8 cellular contexts compared by ENCODE assay signal in the genomic region with DNA sequence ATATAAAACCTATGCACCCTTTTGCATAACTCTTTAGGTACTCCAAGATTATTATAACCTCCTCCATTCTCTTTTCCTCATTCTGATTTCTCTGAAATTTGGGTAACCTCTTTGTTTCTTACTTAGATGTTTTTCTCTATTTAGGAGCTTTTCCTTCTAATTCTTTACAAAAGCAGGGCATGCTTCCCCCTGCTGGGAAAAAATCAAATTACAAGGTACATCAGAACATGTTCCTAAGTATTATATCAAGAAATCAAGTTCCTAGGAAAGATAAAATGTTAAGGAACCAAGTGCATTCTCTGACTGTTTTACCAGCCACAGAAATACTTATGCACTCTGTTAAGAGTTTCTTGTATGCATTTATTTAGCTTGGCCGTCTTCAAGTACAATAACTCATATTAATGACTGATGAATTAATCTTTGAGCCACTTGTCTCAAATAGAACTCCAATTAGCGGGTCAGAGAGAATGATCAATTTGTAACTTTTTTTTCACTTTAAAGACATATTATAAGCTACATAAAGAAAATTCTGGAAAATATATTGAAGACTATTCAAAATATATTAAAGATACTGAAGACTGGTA. TPM values are rescaled to one million over a fixed set of nuclear protein-coding genes. Genes with fewer than 3 reads are reported as not detected.
DNase-seq lines count a peak whose midpoint lies in the region; ATAC-seq and TF ChIP-seq lines count a peak whose summit lies in the region.

No MANE protein-coding gene starts in this region.

- H4K20me1 ChIP-seq in KMS-11 (ENCODE audit: insufficient read depth): no peaks in the 10 kb centered on the region

- H3K36me3 Mint-ChIP-seq in Calu3 (ENCODE audit: insufficient read depth, unreplicated experiment): no peaks in the 10 kb centered on the region

- ATAC-seq in GM18519 (IDR thresholded peaks at IDR 0.05; ENCODE audit: low FRiP score, unreplicated experiment) (no peak), Right ventricle myocardium inferior (no peak)

- H3K4me3 ChIP-seq in KMS-11 (IDR thresholded peaks at IDR 0.05; ENCODE audit: insufficient read depth, low read depth, low read length) (no peak overlapping the region), adipocyte (ENCODE audit: low read length) (no peak overlapping the region), liver (ENCODE audit: low read depth in 1 of 3, low read length in 3 of 3) (no peak overlapping the region)

- no peaks in the 10 kb centered on the region for H3K9me3 ChIP-seq in adipocyte (ENCODE audit: control insufficient read depth, low read length)
- no peaks in the 10 kb centered on the region for H3K9me3 ChIP-seq in liver (ENCODE audit: control insufficient read depth in 4 of 4, low read length in 3 of 4)

- TF ChIP-seq RAD21 in liver (IDR thresholded peaks at IDR 0.05): peak; percentile 63 to 73

- DNase-seq in Calu3 (peak; percentile 4), adipocyte (ENCODE audit: low read depth) (peak; percentile 42), mesenteric fat pad (ENCODE audit: low spot score) (no peak), Right ventricle myocardium inferior (ENCODE audit: missing footprints) (no peak)
- no peak for DNase-seq in stimulated activated CD4-positive, alpha-beta T cell treated with anti-CD3 and anti-CD28 coated beads, Interleukin-4, amount 100 ng/mL, for 4 hours

- intact Hi-C loops in Calu3 (cut with micrococcal nuclease; ENCODE audit: unreplicated experiment): no loop called here
- intact Hi-C loops in Right ventricle myocardium inferior (cut with DNase I): no loop called here

- 58% methylated on average over 2 of the region's 2 CpGs for whole genome bisulfite sequencing in liver

- H2AFZ ChIP-seq in KMS-11 (ENCODE audit: low read depth): no peak overlapping the region

- H3K36me3 ChIP-seq in KMS-11 (ENCODE audit: insufficient read depth) (no peaks in the 10 kb centered on the region), adipocyte (ENCODE audit: control insufficient read depth, insufficient read depth, low read length, severe bottlenecking) (no peaks in the 10 kb centered on the region), liver (ENCODE audit: control insufficient read depth in 4 of 4, insufficient read depth in 3 of 4, low read depth in 1 of 4, low read length in 3 of 4) (no peaks in the 10 kb centered on the region)

- H3K9me3 Mint-ChIP-seq in Calu3 (ENCODE audit: low read depth, unreplicated experiment): peaks cover 6% of the 10 kb centered on the region

- H3K27ac Mint-ChIP-seq in Calu3 (ENCODE audit: unreplicated experiment): no peak overlapping the region

- CTCF ChIA-PET in Calu3 (lab: Charles Lee): no interaction called here

- no peak overlapping the region for H3K9ac ChIP-seq in KMS-11
- no peak overlapping the region for H3K9ac ChIP-seq in adipocyte (ENCODE audit: low read length)
- no peak overlapping the region for H3K9ac ChIP-seq in liver (ENCODE audit: low read depth in 1 of 2, low read length in 2 of 2)

- no peak overlapping the region for H3K27ac ChIP-seq in KMS-11
- H3K27ac ChIP-seq in liver (ENCODE audit: low read depth in 1 of 2, low read length in 2 of 2): no peak overlapping the region

- H3K4me1 ChIP-seq in KMS-11 (ENCODE audit: low read depth, poor library complexity, severe bottlenecking) (peaks cover 4% of the 10 kb centered on the region), adipocyte (ENCODE audit: control insufficient read depth, insufficient read depth, low read length) (no peaks in the 10 kb centered on the region), liver (ENCODE audit: control insufficient read depth in 4 of 4, insufficient read depth in 4 of 4, low read length in 3 of 4) (peaks cover 0 to 14% (median 11%) of the 10 kb centered on the region in 4 donors)

- no TSS peak for BruUV-seq in Calu3 (replicated peaks; lab: Mats Ljungman, UMichigan)

- H3K4me3 Mint-ChIP-seq in Calu3 (ENCODE audit: low read depth, unreplicated experiment): no peak overlapping the region

- no peak overlapping the region for H3K4me2 ChIP-seq in KMS-11

- H3K27me3 ChIP-seq in KMS-11 (ENCODE audit: insufficient read depth, low read depth) (no peaks in the 10 kb centered on the region), adipocyte (replicated peaks; ENCODE audit: control insufficient read depth, insufficient read depth, low read length) (peaks cover 20% of the 10 kb centered on the region), liver (ENCODE audit: control insufficient read depth in 4 of 4, insufficient read depth in 4 of 4, low read length in 3 of 4) (peaks cover 0 to 8% (median 1%) of the 10 kb centered on the region in 4 donors)

- TF ChIP-seq CTCF in Calu3 (IDR thresholded peaks at IDR 0.05; ENCODE audit: unreplicated experiment) (no peak), KMS-11 (conservative IDR thresholded peaks at IDR 0.05; ENCODE audit: low read depth, low read length) (peak; percentile 88), liver (IDR thresholded peaks at IDR 0.05; ENCODE audit: low read depth, low read length, missing input control) (peak; percentile 36)

- H3K27me3 Mint-ChIP-seq in Calu3 (ENCODE audit: unreplicated experiment): no peaks in the 10 kb centered on the region

- H3K79me2 ChIP-seq in KMS-11 (ENCODE audit: insufficient read depth, low read depth): no peaks in the 10 kb centered on the region

- H3K4me1 Mint-ChIP-seq in Calu3 (ENCODE audit: low read depth, unreplicated experiment): no peaks in the 10 kb centered on the region

TF ChIP-seq in liver, 16 proteins besides CTCF, POLR2A, EP300 and RAD21:
- TF ChIP-seq, protein P1, sequence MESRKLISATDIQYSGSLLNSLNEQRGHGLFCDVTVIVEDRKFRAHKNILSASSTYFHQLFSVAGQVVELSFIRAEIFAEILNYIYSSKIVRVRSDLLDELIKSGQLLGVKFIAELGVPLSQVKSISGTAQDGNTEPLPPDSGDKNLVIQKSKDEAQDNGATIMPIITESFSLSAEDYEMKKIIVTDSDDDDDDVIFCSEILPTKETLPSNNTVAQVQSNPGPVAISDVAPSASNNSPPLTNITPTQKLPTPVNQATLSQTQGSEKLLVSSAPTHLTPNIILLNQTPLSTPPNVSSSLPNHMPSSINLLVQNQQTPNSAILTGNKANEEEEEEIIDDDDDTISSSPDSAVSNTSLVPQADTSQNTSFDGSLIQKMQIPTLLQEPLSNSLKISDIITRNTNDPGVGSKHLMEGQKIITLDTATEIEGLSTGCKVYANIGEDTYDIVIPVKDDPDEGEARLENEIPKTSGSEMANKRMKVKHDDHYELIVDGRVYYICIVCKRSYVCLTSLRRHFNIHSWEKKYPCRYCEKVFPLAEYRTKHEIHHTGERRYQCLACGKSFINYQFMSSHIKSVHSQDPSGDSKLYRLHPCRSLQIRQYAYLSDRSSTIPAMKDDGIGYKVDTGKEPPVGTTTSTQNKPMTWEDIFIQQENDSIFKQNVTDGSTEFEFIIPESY (IDR thresholded peaks at IDR 0.05): no peak
- TF ChIP-seq, protein P2, sequence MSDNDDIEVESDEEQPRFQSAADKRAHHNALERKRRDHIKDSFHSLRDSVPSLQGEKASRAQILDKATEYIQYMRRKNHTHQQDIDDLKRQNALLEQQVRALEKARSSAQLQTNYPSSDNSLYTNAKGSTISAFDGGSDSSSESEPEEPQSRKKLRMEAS (IDR thresholded peaks at IDR 0.05): no peak
- TF ChIP-seq, protein P3, sequence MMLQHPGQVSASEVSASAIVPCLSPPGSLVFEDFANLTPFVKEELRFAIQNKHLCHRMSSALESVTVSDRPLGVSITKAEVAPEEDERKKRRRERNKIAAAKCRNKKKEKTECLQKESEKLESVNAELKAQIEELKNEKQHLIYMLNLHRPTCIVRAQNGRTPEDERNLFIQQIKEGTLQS (IDR thresholded peaks at IDR 0.05): no peak
- TF ChIP-seq JUND (IDR thresholded peaks at IDR 0.05) (no peak), FOXA2 (IDR thresholded peaks at IDR 0.05) (no peak), TAF1 (conservative IDR thresholded peaks at IDR 0.05) (no peak), HNF4G (IDR thresholded peaks at IDR 0.05) (no peak), YY1 (IDR thresholded peaks at IDR 0.05) (no peak), GABPA (IDR thresholded peaks at IDR 0.05 in 1 of 2, conservative IDR thresholded peaks at IDR 0.05 in 1 of 2) (no peak), NR2F2 (IDR thresholded peaks at IDR 0.05) (no peak), HNF4A (conservative IDR thresholded peaks at IDR 0.05) (no peak), EGR1 (IDR thresholded peaks at IDR 0.05; ENCODE audit: low read depth in 2 of 2) (no peak), SP1 (IDR thresholded peaks at IDR 0.05) (no peak), FOXA1 (IDR thresholded peaks at IDR 0.05) (no peak)

RNA-seq across cellular contexts. Expression of a gene that starts 2.1 kb away (rescaled TPM):
- not detected in 2 replicates for total RNA-seq in Calu3 (2022)
- total RNA-seq in liver: 1 to 10 TPM in 1 of 2 donors, under 1 TPM in 1; 0.08 to 1.1 TPM
- not detected for polyA plus RNA-seq in liver
- not detected for total RNA-seq in mesenteric fat pad
- not detected for total RNA-seq in Right ventricle myocardium inferior

Comparison
In these comparisons a context has a peak if more than half of its experiments do, and no peak if none do; other contexts are left out.
1. DNase-seq: peak in Calu3 (single experiment) and adipocyte (single experiment); none in mesenteric fat pad (single experiment), stimulated activated CD4-positive, alpha-beta T cell treated with anti-CD3 and anti-CD28 coated beads, Interleukin-4, amount 100 ng/mL, for 4 hours (0 of 2) and Right ventricle myocardium inferior (single experiment).